2 cellular contexts compared by ENCODE assay signal in genomic region chr12:6226002-6226700, GRCh38.
TF ChIP-seq lines count a peak whose summit lies in the region.

No MANE protein-coding gene starts in this region.

TF ChIP-seq in GM23338, 12 proteins besides CTCF, POLR2A, EP300 and RAD21 (continued from another document):
- TF ChIP-seq ZNF462 (CRISPR knock-in tag; IDR thresholded peaks at IDR 0.05) (no peak), CREB1 (CRISPR knock-in tag; IDR thresholded peaks at IDR 0.05; ENCODE audit: low read depth) (no peak), ZNF331 (CRISPR knock-in tag; IDR thresholded peaks at IDR 0.05; ENCODE audit: low read depth) (no peak), NANOG (IDR thresholded peaks at IDR 0.05; ENCODE audit: borderline replicate concordance) (no peak), EZH2phosphoT487 (IDR thresholded peaks at IDR 0.05; ENCODE audit: unreplicated experiment) (no peak), JUNB (IDR thresholded peaks at IDR 0.05; ENCODE audit: unreplicated experiment) (no peak), EZH2 (IDR thresholded peaks at IDR 0.05; ENCODE audit: low read depth, unreplicated experiment) (no peak), POLR2AphosphoS5 (IDR thresholded peaks at IDR 0.05; ENCODE audit: low read depth) (no peak), ZNF114 (CRISPR knock-in tag; IDR thresholded peaks at IDR 0.05) (no peak), STAT1 (IDR thresholded peaks at IDR 0.05; ENCODE audit: unreplicated experiment) (no peak)
- TF ChIP-seq, protein P1, sequence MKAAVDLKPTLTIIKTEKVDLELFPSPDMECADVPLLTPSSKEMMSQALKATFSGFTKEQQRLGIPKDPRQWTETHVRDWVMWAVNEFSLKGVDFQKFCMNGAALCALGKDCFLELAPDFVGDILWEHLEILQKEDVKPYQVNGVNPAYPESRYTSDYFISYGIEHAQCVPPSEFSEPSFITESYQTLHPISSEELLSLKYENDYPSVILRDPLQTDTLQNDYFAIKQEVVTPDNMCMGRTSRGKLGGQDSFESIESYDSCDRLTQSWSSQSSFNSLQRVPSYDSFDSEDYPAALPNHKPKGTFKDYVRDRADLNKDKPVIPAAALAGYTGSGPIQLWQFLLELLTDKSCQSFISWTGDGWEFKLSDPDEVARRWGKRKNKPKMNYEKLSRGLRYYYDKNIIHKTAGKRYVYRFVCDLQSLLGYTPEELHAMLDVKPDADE (IDR thresholded peaks at IDR 0.05): no peak
TF ChIP-seq in GM23338: peak in this region for 0.

TF ChIP-seq in SK-N-SH treated with all-trans-retinoic acid at 6 μM for 48 hours, 23 proteins besides CTCF, POLR2A, EP300 and RAD21 (continued from another document):
- TF ChIP-seq POU6F1 (CRISPR knock-in tag; IDR thresholded peaks at IDR 0.05; ENCODE audit: borderline replicate concordance, low read depth): no peak
- TF ChIP-seq CSDC2 (CRISPR knock-in tag; IDR thresholded peaks at IDR 0.05): no peak
